In the genomic region with DNA sequence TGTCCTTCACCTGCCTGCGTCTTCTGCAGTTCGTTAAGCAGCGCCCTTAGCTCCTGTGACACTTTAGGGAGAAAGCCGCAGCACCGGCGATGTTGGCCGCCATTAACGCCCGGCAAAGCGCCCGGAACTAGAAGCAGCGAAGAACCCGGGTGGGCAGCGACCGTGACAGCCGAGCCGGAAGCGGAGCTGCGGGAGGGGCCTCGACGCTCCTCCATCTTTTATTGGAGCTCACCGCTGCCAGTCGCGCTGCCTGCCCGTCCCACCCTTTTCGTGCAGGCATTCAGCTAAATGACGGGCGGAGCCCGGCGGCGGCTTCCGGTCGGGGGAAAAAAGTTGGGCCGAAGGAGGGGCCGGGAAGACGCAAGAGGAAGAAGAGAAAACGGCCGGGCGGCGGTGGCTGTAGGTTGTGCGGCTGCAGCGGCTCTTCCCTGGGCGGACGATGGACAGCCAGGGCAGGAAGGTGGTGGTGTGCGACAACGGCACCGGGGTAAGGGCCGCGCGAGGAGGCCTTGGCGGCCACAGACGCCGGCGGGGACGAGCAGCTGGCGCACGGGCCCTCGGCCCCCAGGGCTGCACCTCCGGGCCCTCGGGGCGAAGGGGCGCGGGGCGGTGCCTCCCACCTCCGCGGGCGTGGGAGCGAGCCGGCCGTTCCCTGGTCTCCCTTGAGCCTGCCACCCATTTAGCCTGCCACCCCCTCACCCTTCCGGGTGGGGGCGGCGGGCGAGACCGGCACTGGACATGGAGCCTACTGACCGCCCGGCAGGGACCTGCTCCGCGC, we compare ENCODE assay signal across 8 cellular contexts. TPM values are rescaled to one million over a fixed set of nuclear protein-coding genes. Genes with fewer than 3 reads are reported as not detected.
DNase-seq lines count a peak whose midpoint lies in the region; ATAC-seq and TF ChIP-seq lines count a peak whose summit lies in the region.

A gene (plus strand): TSS at position 361 of the 778 bp plus-strand sequence. CDS start 79 bp downstream, at position 440.

- ATAC-seq in stimulated activated naive CD8-positive, alpha-beta T cell treated with anti-CD3 and anti-CD28 coated beads, Interleukin-15, amount 100 ng/mL, for 72 hours: peak; percentile 95

- H4K20me1 ChIP-seq in H9 (ENCODE audit: control insufficient read depth, insufficient read depth, insufficient read length): no peaks in the 10 kb centered on the region

- H3K4me3 ChIP-seq in MG63 (peak within 1 kb of the TSS; percentile 80), fibroblast of the aortic adventitia (ENCODE audit: low read depth, low read length) (peak within 1 kb of the TSS; percentile 89)

- WGBS in H9 (ENCODE audit: extremely low coverage, insufficient read length, low lambda C conversion rate): no CpG with 5 or more reads among the region's 79 CpGs

- no peak within 1 kb of the TSS for H3T11ph ChIP-seq in H9 (ENCODE audit: low read length)

- no peak within 1 kb of the TSS for H3K56ac ChIP-seq in H9 (ENCODE audit: insufficient read length, low read depth, low read length)

- H3K36me3 Mint-ChIP-seq in H9 (ENCODE audit: insufficient read depth in 1 of 3, low read depth in 3 of 3) (peaks cover 0 to 6% (median 0%) of the 10 kb centered on the region in 3 experiments; a peak in 3 of 7 replicates), nephron progenitor cell (ENCODE audit: low read depth) (peaks cover 14% of the 10 kb centered on the region)

- H2BK20ac ChIP-seq in H9 (ENCODE audit: low read depth, low read length, poor library complexity, severe bottlenecking): no peak within 1 kb of the TSS

- H2AFZ ChIP-seq in H9 (ENCODE audit: low read length): no peak within 1 kb of the TSS

- no peaks in the 10 kb centered on the region for H3K4me1 ChIP-seq in H9 (ENCODE audit: insufficient read depth, low read length)

- no peaks in the 10 kb centered on the region for H3K9me3 ChIP-seq in H9 (ENCODE audit: control insufficient read depth, low read depth, low read length)
- no peaks in the 10 kb centered on the region for H3K9me3 ChIP-seq in MG63

- peak within 1 kb of the TSS; percentile 93 to 97 for H3K4me3 Mint-ChIP-seq in H9
- peak within 1 kb of the TSS; percentile 96 for H3K4me3 Mint-ChIP-seq in nephron progenitor cell
- H3K4me3 Mint-ChIP-seq in stimulated activated naive CD8-positive, alpha-beta T cell treated with anti-CD3 and anti-CD28 coated beads, Interleukin-15, amount 100 ng/mL, for 72 hours: peak within 1 kb of the TSS; percentile 88 to 97

- H2BK5ac ChIP-seq in H9 (ENCODE audit: insufficient read length, low read length): no peak within 1 kb of the TSS

- no peak within 1 kb of the TSS for H2BK12ac ChIP-seq in H9 (ENCODE audit: insufficient read length, low read depth, low read length)

- no peak within 1 kb of the TSS for H2AK5ac ChIP-seq in H9 (ENCODE audit: insufficient read length, low read length)

- no peak within 1 kb of the TSS for H4K5ac ChIP-seq in H9 (ENCODE audit: insufficient read length, low read depth, low read length)

- no peak within 1 kb of the TSS for H4K8ac ChIP-seq in H9 (replicated peaks; ENCODE audit: insufficient read length, low read depth, low read length)

- H3K23ac ChIP-seq in H9 (ENCODE audit: insufficient read length, low read depth, low read length): no peak within 1 kb of the TSS

- peak within 1 kb of the TSS; percentile 93 to 97 (median 96); a peak in 6 of 7 replicates for H3K27ac Mint-ChIP-seq in H9
- peak within 1 kb of the TSS; percentile 98 for H3K27ac Mint-ChIP-seq in nephron progenitor cell
- H3K27ac Mint-ChIP-seq in stimulated activated naive CD8-positive, alpha-beta T cell treated with anti-CD3 and anti-CD28 coated beads, Interleukin-15, amount 100 ng/mL, for 72 hours: peak within 1 kb of the TSS; percentile 98 to 99

- peak; percentile 97 for DNase-seq in ELR (ENCODE audit: low read depth)
- peak; percentile 97 for DNase-seq in H9
- peak; percentile 97 for DNase-seq in MG63
- peak; percentile 88 for DNase-seq in SHP77 treated with DMSO at 0.1 percent for 48 hours (lab: John Stamatoyannopoulos, UW)
- peak; percentile 98 for DNase-seq in activated effector memory CD4-positive, alpha-beta T cell treated with anti-CD3 and anti-CD28 coated beads, Interleukin-2, amount 50 U/mL, for 16 hours
- DNase-seq in fibroblast of the aortic adventitia (ENCODE audit: low read depth): peak; percentile 96
- DNase-seq in nephron progenitor cell: peak; percentile 96
- peak; percentile 93 to 96 for DNase-seq in stimulated activated naive CD8-positive, alpha-beta T cell treated with anti-CD3 and anti-CD28 coated beads, Interleukin-15, amount 100 ng/mL, for 72 hours

- no peaks in the 10 kb centered on the region for H3K9me3 Mint-ChIP-seq in H9
- H3K9me3 Mint-ChIP-seq in nephron progenitor cell: no peaks in the 10 kb centered on the region
- no peaks in the 10 kb centered on the region for H3K9me3 Mint-ChIP-seq in stimulated activated naive CD8-positive, alpha-beta T cell treated with anti-CD3 and anti-CD28 coated beads, Interleukin-15, amount 100 ng/mL, for 72 hours

- H3K4me1 Mint-ChIP-seq in H9 (peaks cover 11 to 13% of the 10 kb centered on the region in 2 experiments; a peak in 3 of 4 replicates), nephron progenitor cell (peaks cover 30% of the 10 kb centered on the region)
- peaks cover 31% of the 10 kb centered on the region for H3K4me1 Mint-ChIP-seq in stimulated activated naive CD8-positive, alpha-beta T cell treated with anti-CD3 and anti-CD28 coated beads, Interleukin-15, amount 100 ng/mL, for 72 hours

- no peak within 1 kb of the TSS for H2BK120ac ChIP-seq in H9 (ENCODE audit: low read depth, low read length, poor library complexity, severe bottlenecking)

- H3K9ac ChIP-seq in H9 (ENCODE audit: extremely low read depth, insufficient read length, low read length): peak within 1 kb of the TSS; percentile 76

- H3K36me3 ChIP-seq in MG63: peaks cover 29% of the 10 kb centered on the region

- H3K27me3 Mint-ChIP-seq in H9 (ENCODE audit: low read depth): peaks cover 2% of the 10 kb centered on the region; the same call in 1 of the 2 replicates
- no peaks in the 10 kb centered on the region for H3K27me3 Mint-ChIP-seq in nephron progenitor cell (ENCODE audit: low read depth, poor library complexity)
- no peaks in the 10 kb centered on the region for H3K27me3 Mint-ChIP-seq in stimulated activated naive CD8-positive, alpha-beta T cell treated with anti-CD3 and anti-CD28 coated beads, Interleukin-15, amount 100 ng/mL, for 72 hours

- H3K79me2 ChIP-seq in H9 (ENCODE audit: insufficient read depth, low read length): peaks cover 8% of the 10 kb centered on the region; the same call in 1 of the 2 replicates

- H4K91ac ChIP-seq in H9 (ENCODE audit: insufficient read length, low read depth, low read length): no peak within 1 kb of the TSS

- H3K4me2 ChIP-seq in H9 (ENCODE audit: insufficient read depth, insufficient read length, low read length): peak within 1 kb of the TSS; percentile 94

- H3K27me3 ChIP-seq in H9 (ENCODE audit: insufficient read depth, low read length): no peaks in the 10 kb centered on the region
- no peaks in the 10 kb centered on the region for H3K27me3 ChIP-seq in MG63

- no peak within 1 kb of the TSS for H2BK15ac ChIP-seq in H9 (ENCODE audit: low read depth, low read length)

- no peak within 1 kb of the TSS for H3K18ac ChIP-seq in H9 (ENCODE audit: insufficient read length, low read depth, low read length)

- H3K27ac ChIP-seq in H9 (ENCODE audit: insufficient read length, low read depth, low read length): no peak within 1 kb of the TSS

- TF ChIP-seq CTCF in H9 (conservative IDR thresholded peaks at IDR 0.05) (no peak), fibroblast of the aortic adventitia (IDR thresholded peaks at IDR 0.05; ENCODE audit: insufficient read depth, low read length) (no peak), nephron progenitor cell (IDR thresholded peaks at IDR 0.05) (no peak)

- H3K23me2 ChIP-seq in H9 (ENCODE audit: insufficient read length, low read depth, low read length, poor library complexity, severe bottlenecking): peaks cover 8% of the 10 kb centered on the region

- H3K79me1 ChIP-seq in H9 (ENCODE audit: insufficient read depth, low read depth, low read length, poor library complexity, severe bottlenecking): peaks cover 4% of the 10 kb centered on the region

- H3K4ac ChIP-seq in H9 (ENCODE audit: low read depth, low read length): no peak within 1 kb of the TSS

- peak within 1 kb of the TSS; percentile 51 for H3K14ac ChIP-seq in H9 (ENCODE audit: insufficient read depth, low read length)

RNA-seq across cellular contexts. Expression of the gene that starts here (rescaled TPM):
- total RNA-seq in H9 (2021) (175 and 176 TPM in 2 replicates), fibroblast of the aortic adventitia (ENCODE audit: low replicate concordance) (97.1 and 127 TPM in 2 replicates)
- 26.9 and 29.4 TPM in 2 replicates for total RNA-seq in MG63 (2014; rRNA removed; shearing (Covaris generic); ENCODE audit: low replicate concordance)
